In genomic region chr2:105665480-105665879, GRCh38 we compare ENCODE assay signal across 28 cellular contexts.
"Had no signal": no experiment of that assay in that cellular context is flagged by ENCODE, and none has a peak within 500 bp of the region (broad histone marks: within the 10 kb centered on the region; RNA-seq: fewer than 3 reads in every experiment).

No MANE protein-coding gene starts in this region.

- H3K4me3 ChIP-seq: coronary artery, dorsolateral prefrontal cortex, esophagus squamous epithelium, gastrocnemius medialis, heart right ventricle, left lung, lower lobe of right lung had no signal

- DNase-seq: dermis blood vessel endothelial cell; dorsolateral prefrontal cortex; effector CD4-positive, alpha-beta T cell; effector memory CD4-positive, alpha-beta T cell; endodermal cell; erythroblast; esophagus squamous epithelium; foreskin fibroblast; foreskin melanocyte; gastrocnemius medialis; glutamatergic neuron; head of caudate nucleus; heart right ventricle; hippocampal formation; left cardiac atrium; left lung; left ventricle myocardium superior; lower lobe of right lung; mesendoderm; midbrain; naive thymus-derived CD4-positive, alpha-beta T cell; natural killer cell had no signal

- H3K36me3 ChIP-seq: esophagus squamous epithelium, gastrocnemius medialis, heart right ventricle, left lung, lower lobe of right lung had no signal

- H3K27ac ChIP-seq: coronary artery, dorsolateral prefrontal cortex, epithelial cell of prostate, esophagus squamous epithelium, gastrocnemius medialis, heart right ventricle, left lung, lower lobe of right lung had no signal

- H3K9me3 ChIP-seq: gastrocnemius medialis had no signal

- H3K27ac Mint-ChIP-seq: endodermal cell; naive thymus-derived CD4-positive, alpha-beta T cell; natural killer cell had no signal

- H3K4me1 Mint-ChIP-seq: endodermal cell; naive thymus-derived CD4-positive, alpha-beta T cell; natural killer cell had no signal

- H3K27me3 ChIP-seq: dorsolateral prefrontal cortex, gastrocnemius medialis, heart right ventricle, left lung had no signal

- H3K4me1 ChIP-seq: gastrocnemius medialis, heart right ventricle, left lung, lower lobe of right lung had no signal

- FAIRE-seq: endometrium, islet of Langerhans, keratinocyte had no signal

- H3K4me3 Mint-ChIP-seq: endodermal cell; naive thymus-derived CD4-positive, alpha-beta T cell; natural killer cell had no signal

- ATAC-seq: esophagus mucosa; gastrocnemius medialis; heart right ventricle; left cardiac atrium; left lung; left ventricle myocardium superior; lower lobe of right lung; naive thymus-derived CD4-positive, alpha-beta T cell; natural killer cell had no signal
